17 cellular contexts compared by ENCODE assay signal in the genomic region with DNA sequence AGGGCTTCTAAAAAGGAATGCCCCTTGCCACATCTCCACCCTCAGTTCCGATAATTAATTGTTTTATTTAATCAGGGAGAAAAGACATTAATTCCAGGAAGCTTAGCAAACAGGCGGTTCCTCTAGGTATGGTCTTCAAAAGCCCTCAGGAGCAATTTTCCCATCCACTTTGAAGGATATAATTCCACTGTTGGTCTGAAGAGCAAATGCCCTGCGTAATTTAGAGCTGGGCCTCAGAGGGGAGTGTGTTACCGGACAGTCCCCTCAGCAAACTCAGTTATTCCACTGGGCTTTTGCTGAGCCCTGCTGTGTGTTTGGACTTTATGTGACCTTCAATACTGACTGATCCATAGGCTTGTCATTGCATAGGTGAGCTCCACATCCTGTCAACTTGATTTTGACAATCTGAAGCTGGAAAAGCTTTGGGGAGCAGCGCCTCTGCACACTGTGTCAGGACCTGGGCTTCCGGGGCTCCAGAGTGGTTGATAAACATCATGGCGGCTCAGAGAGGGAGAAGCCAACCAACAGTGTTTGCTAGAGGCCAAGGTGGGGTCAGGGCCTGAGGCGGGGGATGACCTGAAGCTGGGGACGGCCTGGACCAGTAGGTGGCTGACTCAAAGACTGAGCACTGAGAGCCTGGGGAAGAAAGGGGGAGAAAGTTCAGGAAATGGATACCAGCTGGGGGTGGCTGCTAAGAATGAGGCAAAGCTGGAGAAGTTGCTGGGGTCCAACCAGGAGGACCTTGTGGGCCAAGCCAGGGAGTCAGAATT. TPM values are rescaled to one million over a fixed set of nuclear protein-coding genes. Genes with fewer than 3 reads are reported as not detected.
"Had no signal": no experiment of that assay in that cellular context is flagged by ENCODE, and none has a peak within 500 bp of the region (broad histone marks: within the 10 kb centered on the region; RNA-seq: fewer than 3 reads in every experiment).

No MANE protein-coding gene starts in this region.

- H3K4me3 Mint-ChIP-seq: activated CD4-positive, alpha-beta T cell treated with anti-CD3 and anti-CD28 coated beads for 36 hours; activated T-helper 1 cell treated with anti-CD3 and anti-CD28 coated beads, Interleukin-12 subunit alpha, Interleukin-12 subunit beta, Interleukin-2, Interleukin-4 antibody, amounts not matched to agents 30 ng/mL and 10 ng/mL and 1 ng/mL, durations not matched to agents 14 hours and 24 hours and 36 hours; naive thymus-derived CD4-positive, alpha-beta T cell; neural progenitor cell; stimulated activated naive CD8-positive, alpha-beta T cell treated with anti-CD3 and anti-CD28 coated beads, Interleukin-15, Interleukin-2, amounts not matched to agents 100 ng/mL and 50 ng/mL, for 24 hours had no signal

- H3K4me1 ChIP-seq: neural progenitor cell had no signal

- H3K36me3 ChIP-seq: neural progenitor cell had no signal

- H3K4me2 ChIP-seq: hepatocyte, neural progenitor cell had no signal

- H3K36me3 Mint-ChIP-seq: activated naive CD4-positive, alpha-beta T cell treated with anti-CD3 and anti-CD28 coated beads, Interleukin-2, amount 50 U/mL, for 72 hours; naive thymus-derived CD4-positive, alpha-beta T cell; neural progenitor cell had no signal

- H3K4me1 Mint-ChIP-seq: activated CD4-positive, alpha-beta T cell treated with anti-CD3 and anti-CD28 coated beads for 36 hours; neural progenitor cell had no signal

- H3K27ac Mint-ChIP-seq: activated CD4-positive, alpha-beta T cell treated with anti-CD3 and anti-CD28 coated beads for 36 hours; activated naive CD4-positive, alpha-beta T cell treated with anti-CD3 and anti-CD28 coated beads, Interleukin-2, amount 50 U/mL, for 72 hours; activated T-helper 1 cell treated with anti-CD3 and anti-CD28 coated beads, Interleukin-12 subunit alpha, Interleukin-12 subunit beta, Interleukin-2, Interleukin-4 antibody, amounts not matched to agents 30 ng/mL and 10 ng/mL and 1 ng/mL, durations not matched to agents 14 hours and 24 hours and 36 hours; naive thymus-derived CD4-positive, alpha-beta T cell; neural progenitor cell; progenitor cell of endocrine pancreas; stimulated activated naive CD8-positive, alpha-beta T cell treated with anti-CD3 and anti-CD28 coated beads, Interleukin-15, Interleukin-2, amounts not matched to agents 100 ng/mL and 50 ng/mL, for 24 hours had no signal

- H3K79me2 ChIP-seq: hepatocyte had no signal

- H3K27me3 ChIP-seq: dorsolateral prefrontal cortex, hepatocyte, neural progenitor cell had no signal

- H3K27ac ChIP-seq: dorsolateral prefrontal cortex, hepatocyte, neural progenitor cell had no signal

- H3K9me3 Mint-ChIP-seq: activated naive CD4-positive, alpha-beta T cell treated with anti-CD3 and anti-CD28 coated beads, Interleukin-2, amount 50 U/mL, for 72 hours; activated T-helper 1 cell treated with anti-CD3 and anti-CD28 coated beads, Interleukin-12 subunit alpha, Interleukin-12 subunit beta, Interleukin-2, Interleukin-4 antibody, amounts not matched to agents 30 ng/mL and 10 ng/mL and 1 ng/mL, durations not matched to agents 14 hours and 24 hours and 36 hours; neural progenitor cell; stimulated activated naive CD8-positive, alpha-beta T cell treated with anti-CD3 and anti-CD28 coated beads, Interleukin-15, Interleukin-2, amounts not matched to agents 100 ng/mL and 50 ng/mL, for 24 hours had no signal

- ATAC-seq: activated CD4-positive, alpha-beta T cell treated with anti-CD3 and anti-CD28 coated beads for 36 hours; activated naive CD4-positive, alpha-beta T cell treated with anti-CD3 and anti-CD28 coated beads, Interleukin-2, amount 50 U/mL, for 72 hours; naive thymus-derived CD4-positive, alpha-beta T cell had no signal

- DNase-seq: activated CD4-positive, alpha-beta T cell treated with anti-CD3 and anti-CD28 coated beads for 36 hours; activated CD4-positive, alpha-beta T cell treated with anti-CD3 and anti-CD28 coated beads, Interleukin-2, amount 50 U/mL, for 48 hours; activated gamma-delta T cell treated with Interleukin-2 at 50 U/mL for 16 hours; activated T-cell treated with anti-CD3 and anti-CD28 coated beads for 4 hours; dorsolateral prefrontal cortex; foreskin fibroblast; left cardiac atrium; naive thymus-derived CD4-positive, alpha-beta T cell; stimulated activated CD4-positive, alpha-beta T cell treated with anti-CD3 and anti-CD28 coated beads, Interleukin-2, amount 100 ng/mL, for 24 hours; SW 1271; T-helper 2 cell had no signal

- H3K4me3 ChIP-seq: dorsolateral prefrontal cortex, hepatocyte, neural progenitor cell had no signal

RNA-seq across cellular contexts. Expression of a gene that starts 43.5 kb away (rescaled TPM):
- total RNA-seq: activated T-helper 1 cell treated with anti-CD3 and anti-CD28 coated beads, Interleukin-12 subunit alpha, Interleukin-12 subunit beta, Interleukin-2, Interleukin-4 antibody, amounts not matched to agents 30 ng/mL and 10 ng/mL and 1 ng/mL, durations not matched to agents 14 hours and 24 hours and 36 hours; naive thymus-derived CD4-positive, alpha-beta T cell had no signal
